Comparison of ENCODE assay signal across 25 cellular contexts in genomic region chr2:14182227-14182946, GRCh38.
DNase-seq lines count a peak whose midpoint lies in the region; ATAC-seq, FAIRE-seq and TF ChIP-seq lines count a peak whose summit lies in the region.
"Had no signal": no experiment of that assay in that cellular context is flagged by ENCODE, and none has a peak within 500 bp of the region (broad histone marks: within the 10 kb centered on the region; RNA-seq: fewer than 3 reads in every experiment).

No MANE protein-coding gene starts in this region.

- no peak overlapping the region for H2AFZ ChIP-seq in SK-N-SH (ENCODE audit: low read depth)
- H2AFZ ChIP-seq: GM23248, PC-9 had no signal

- ATAC-seq in SK-N-SH treated with all-trans-retinoic acid at 6 μM for 48 hours: no peak
- ATAC-seq in GM18502 (IDR thresholded peaks at IDR 0.05; ENCODE audit: poor library complexity, unreplicated experiment): no peak
- ATAC-seq in CD8-positive, alpha-beta T cell: no peak

- no peaks in the 10 kb centered on the region for H3K79me2 ChIP-seq in SK-N-SH (ENCODE audit: insufficient read depth)

- TF ChIP-seq EP300 in SK-N-SH (IDR thresholded peaks at IDR 0.05; ENCODE audit: borderline replicate concordance in 1 of 2, low read depth in 1 of 2, low read length in 1 of 2): no peak

- H3K4me1 ChIP-seq in SK-N-SH (ENCODE audit: control insufficient read depth in 1 of 2, insufficient read depth in 2 of 2, low read depth in 1 of 2, low read length in 1 of 2): no peaks in the 10 kb centered on the region; a peak in 1 of 4 replicates
- H3K4me1 ChIP-seq in kidney (ENCODE audit: control insufficient read depth in 1 of 2, insufficient read depth in 1 of 2, low read depth in 1 of 2, low read length in 2 of 2): no peaks in the 10 kb centered on the region
- H3K4me1 ChIP-seq in CD8-positive, alpha-beta T cell (ENCODE audit: insufficient read depth, low read length): no peaks in the 10 kb centered on the region
- H3K4me1 ChIP-seq: BE2C had no signal

- H3K9me3 Mint-ChIP-seq in CD8-positive, alpha-beta T cell: peaks cover 4% of the 10 kb centered on the region
- H3K9me3 Mint-ChIP-seq: H9 had no signal

- H3K4me3 ChIP-seq in SK-N-SH (ENCODE audit: low read depth in 2 of 2, low read length in 1 of 2) (no peak overlapping the region), kidney (ENCODE audit: low read length in 2 of 2) (no peak overlapping the region)
- H3K4me3 ChIP-seq in CD8-positive, alpha-beta T cell (ENCODE audit: low read depth, low read length): no peak overlapping the region
- H3K4me3 ChIP-seq: GM23248, PC-9 had no signal

- H3K27ac ChIP-seq in SK-N-SH (ENCODE audit: low read depth in 2 of 2, low read length in 1 of 2): no peak overlapping the region
- no peak overlapping the region for H3K27ac ChIP-seq in kidney (ENCODE audit: low read depth in 2 of 2, low read length in 2 of 2)
- H3K27ac ChIP-seq in CD8-positive, alpha-beta T cell (ENCODE audit: low read depth, low read length): no peak overlapping the region
- H3K27ac ChIP-seq: 22Rv1, GM23248, PC-9 had no signal

- no peaks in the 10 kb centered on the region for H3K27me3 ChIP-seq in SK-N-SH (ENCODE audit: insufficient read depth)
- no peaks in the 10 kb centered on the region for H3K27me3 ChIP-seq in CD8-positive, alpha-beta T cell (ENCODE audit: insufficient read depth, low read length)
- H3K27me3 ChIP-seq: BE2C had no signal

- POLR2A ChIA-PET in SK-N-SH (lab: Yijun Ruan, JAX): no interaction called here
- POLR2A ChIA-PET in CD8-positive, alpha-beta T cell (lab: Charles Lee): no interaction called here

- no peaks in the 10 kb centered on the region for H4K20me1 ChIP-seq in SK-N-SH (ENCODE audit: insufficient read depth)

- CTCF ChIA-PET in SK-N-SH (lab: Yijun Ruan, JAX): no interaction called here
- CTCF ChIA-PET in CD8-positive, alpha-beta T cell (lab: Charles Lee): no interaction called here

- no peaks in the 10 kb centered on the region; the same call in 1 of the 2 replicates for H3K9me2 ChIP-seq in SK-N-SH

- H3K27ac Mint-ChIP-seq in CD8-positive, alpha-beta T cell: no peak overlapping the region
- H3K27ac Mint-ChIP-seq: H9 had no signal

- H3K9me3 ChIP-seq in SK-N-SH (no peaks in the 10 kb centered on the region), kidney (ENCODE audit: control insufficient read depth in 1 of 2, low read length in 2 of 2) (no peaks in the 10 kb centered on the region)
- H3K9me3 ChIP-seq in CD8-positive, alpha-beta T cell (ENCODE audit: low read length): no peaks in the 10 kb centered on the region
- H3K9me3 ChIP-seq: BE2C had no signal

- no peaks in the 10 kb centered on the region for H3F3A ChIP-seq in SK-N-SH (replicated peaks; ENCODE audit: insufficient read depth)

- no peak for TF ChIP-seq RAD21 in SK-N-SH (IDR thresholded peaks at IDR 0.05; ENCODE audit: low read length)

- no peak overlapping the region for H3K4me2 ChIP-seq in SK-N-SH
- H3K4me2 ChIP-seq: PC-9 had no signal

- no peaks in the 10 kb centered on the region for H3K4me1 Mint-ChIP-seq in CD8-positive, alpha-beta T cell (ENCODE audit: low read depth)
- H3K4me1 Mint-ChIP-seq: H9 had no signal

- WGBS in SK-N-SH (ENCODE audit: low lambda C conversion rate): 49% methylated on average over 10 of the region's 16 CpGs

- no peak overlapping the region for H3K9ac ChIP-seq in SK-N-SH
- H3K9ac ChIP-seq in kidney (ENCODE audit: low read length in 2 of 2): no peak overlapping the region
- H3K9ac ChIP-seq: GM23248 had no signal

- H3K36me3 ChIP-seq in SK-N-SH (replicated peaks in 1 of 2; ENCODE audit: control insufficient read depth in 1 of 2, insufficient read depth in 2 of 2, low read length in 1 of 2) (no peaks in the 10 kb centered on the region), kidney (ENCODE audit: control insufficient read depth in 1 of 2, insufficient read depth in 2 of 2, low read length in 2 of 2) (no peaks in the 10 kb centered on the region)
- H3K36me3 ChIP-seq in CD8-positive, alpha-beta T cell (ENCODE audit: insufficient read depth, low read length): no peaks in the 10 kb centered on the region
- H3K36me3 ChIP-seq: BE2C had no signal

- intact Hi-C loops in kidney (cut with DNase I) (no loop called here), posterior vena cava (cut with DNase I) (no loop called here)
- intact Hi-C loops in CD8-positive, alpha-beta T cell (cut with DNase I, micrococcal nuclease): no loop called here

- H3K36me3 Mint-ChIP-seq in CD8-positive, alpha-beta T cell: no peaks in the 10 kb centered on the region

- TF ChIP-seq CTCF in SK-N-SH (IDR thresholded peaks at IDR 0.05): no peak
- TF ChIP-seq CTCF in kidney (IDR thresholded peaks at IDR 0.05; ENCODE audit: borderline replicate concordance, extremely low read depth, insufficient read depth): no peak
- no peak for TF ChIP-seq CTCF in CD8-positive, alpha-beta T cell (IDR thresholded peaks at IDR 0.05)

- DNase-seq in SK-N-SH: peak; percentile 10
- DNase-seq in A172 (ENCODE audit: low spot score): peak; percentile 11
- peak; percentile 61 for DNase-seq in kidney
- peak; percentile 76 for DNase-seq in posterior vena cava (ENCODE audit: low spot score)
- no peak for DNase-seq in NCI-H1436 (lab: John Stamatoyannopoulos, UW)
- DNase-seq in CD8-positive, alpha-beta T cell: no peak
- DNase-seq: ACHN, BE2C, DMS153, DND-41, GM23248, H9, IMR-90, KG1, MM.1S, NCI-H1694, NCI-H2081, NCI-H2227 treated with DMSO at 0.1 percent for 48 hours, NCI-H526 treated with DMSO at 0.1 percent for 48 hours, PC-9, SHP77 had no signal

- no peaks in the 10 kb centered on the region for H3K27me3 Mint-ChIP-seq in CD8-positive, alpha-beta T cell (ENCODE audit: low read depth)

- FAIRE-seq in kidney (lab: Jason Lieb, UNC): no peak
- FAIRE-seq: GM18507 had no signal

- H3K4me3 Mint-ChIP-seq in CD8-positive, alpha-beta T cell: no peak overlapping the region
- H3K4me3 Mint-ChIP-seq: H9 had no signal

TF ChIP-seq in SK-N-SH, 30 proteins besides CTCF, POLR2A, EP300 and RAD21 (continues in another document):
- TF ChIP-seq PBX3 (IDR thresholded peaks at IDR 0.05) (no peak), SMC3 (IDR thresholded peaks at IDR 0.05; ENCODE audit: low read depth, low read length) (no peak)

TF ChIP-seq in SK-N-SH treated with all-trans-retinoic acid at 6 μM for 48 hours, 23 proteins besides CTCF, POLR2A, EP300 and RAD21 (continues in another document):
- TF ChIP-seq ZNF70 (CRISPR knock-in tag; IDR thresholded peaks at IDR 0.05) (no peak), ARNTL (CRISPR knock-in tag; IDR thresholded peaks at IDR 0.05; ENCODE audit: borderline replicate concordance, low read depth) (no peak), BACH2 (CRISPR knock-in tag; IDR thresholded peaks at IDR 0.05; ENCODE audit: borderline replicate concordance) (no peak), GLIS3 (CRISPR knock-in tag; IDR thresholded peaks at IDR 0.05) (no peak), TOX (CRISPR knock-in tag; IDR thresholded peaks at IDR 0.05; ENCODE audit: borderline replicate concordance) (no peak), SNAI2 (CRISPR knock-in tag; IDR thresholded peaks at IDR 0.05) (no peak), ZFP30 (CRISPR knock-in tag; IDR thresholded peaks at IDR 0.05) (no peak), OSR1 (CRISPR knock-in tag; IDR thresholded peaks at IDR 0.05) (no peak), ZNF8 (CRISPR knock-in tag; IDR thresholded peaks at IDR 0.05) (no peak), TSHZ2 (CRISPR knock-in tag; IDR thresholded peaks at IDR 0.05) (no peak), ZNF565 (CRISPR knock-in tag; conservative IDR thresholded peaks at IDR 0.05; ENCODE audit: low read depth) (no peak), CSDC2 (CRISPR knock-in tag; IDR thresholded peaks at IDR 0.05) (no peak), TCF4 (CRISPR knock-in tag; IDR thresholded peaks at IDR 0.05; ENCODE audit: borderline replicate concordance) (no peak), ZFP3 (CRISPR knock-in tag; IDR thresholded peaks at IDR 0.05) (no peak), ESRRG (CRISPR knock-in tag; IDR thresholded peaks at IDR 0.05) (no peak), CSRNP3 (CRISPR knock-in tag; IDR thresholded peaks at IDR 0.05) (no peak)

Comparison
In these comparisons a context has a peak if more than half of its experiments do, and no peak if none do; other contexts are left out.
1. DNase-seq: peak in SK-N-SH (single experiment), A172 (single experiment), kidney (single experiment) and posterior vena cava (single experiment); none in NCI-H1436 (single experiment) and CD8-positive, alpha-beta T cell (0 of 7).